16 cellular contexts compared by ENCODE assay signal in genomic region chr12:46892034-46892705, GRCh38.
DNase-seq lines count a peak whose midpoint lies in the region; ATAC-seq and TF ChIP-seq lines count a peak whose summit lies in the region.
"Had no signal": no experiment of that assay in that cellular context is flagged by ENCODE, and none has a peak within 500 bp of the region (broad histone marks: within the 10 kb centered on the region; RNA-seq: fewer than 3 reads in every experiment).

No MANE protein-coding gene starts in this region.

- H4K20me1 ChIP-seq in SK-N-SH (ENCODE audit: insufficient read depth): no peaks in the 10 kb centered on the region

- no peak for ATAC-seq in activated CD8-positive, alpha-beta T cell treated with anti-CD3 and anti-CD28 coated beads, Interleukin-2, amount 10 ng/mL, durations not matched to agents 7 days and 5 days
- ATAC-seq in WTC11: no peak; the same call in 1 of the 2 replicates
- ATAC-seq: K562 had no signal

- TF ChIP-seq CTCF in C4-2B (conservative IDR thresholded peaks at IDR 0.05) (no peak), SK-N-SH (IDR thresholded peaks at IDR 0.05) (no peak), osteocyte (IDR thresholded peaks at IDR 0.05) (no peak), WTC11 (IDR thresholded peaks at IDR 0.05) (no peak)

- DNase-seq in SK-N-SH (no peak), islet precursor cell (peak; percentile 51), osteocyte (ENCODE audit: extremely low spot score, unreplicated experiment) (no peak), WTC11 (ENCODE audit: low spot score) (no peak), A172 (ENCODE audit: low spot score) (no peak), cerebellar cortex (ENCODE audit: low spot score) (no peak)
- no peak for DNase-seq in activated CD8-positive, alpha-beta T cell treated with anti-CD3 and anti-CD28 coated beads, Interleukin-2, amount 10 ng/mL, durations not matched to agents 7 days and 5 days
- DNase-seq: H7, NCI-H187 treated with DMSO at 0.1 percent for 48 hours, NCI-H2107, NCI-H510A, PC-9 had no signal

- H3K9me3 ChIP-seq in SK-N-SH: no peaks in the 10 kb centered on the region
- H3K9me3 ChIP-seq: MG63 had no signal

- POLR2A ChIA-PET in SK-N-SH (lab: Yijun Ruan, JAX) (no interaction called here), WTC11 (lab: Charles Lee) (interaction anchor here (0.5 kb wide), 1 partner anchor 490 kb away, joined by 4 read pairs; no protein-coding TSS in a partner anchor)
- POLR2A ChIA-PET in activated CD8-positive, alpha-beta T cell treated with anti-CD3 and anti-CD28 coated beads, Interleukin-2, amount 10 ng/mL, durations not matched to agents 7 days and 5 days (lab: Charles Lee): no interaction called here

- H3K27me3 Mint-ChIP-seq in osteocyte (ENCODE audit: unreplicated experiment): no peaks in the 10 kb centered on the region
- H3K27me3 Mint-ChIP-seq in activated CD8-positive, alpha-beta T cell treated with anti-CD3 and anti-CD28 coated beads, Interleukin-2, amount 10 ng/mL, durations not matched to agents 7 days and 5 days (ENCODE audit: low read depth): peaks cover 2% of the 10 kb centered on the region
- no peaks in the 10 kb centered on the region for H3K27me3 Mint-ChIP-seq in WTC11 (ENCODE audit: low read depth)

- 39% methylated on average over 11 of the region's 11 CpGs for WGBS in SK-N-SH (ENCODE audit: low lambda C conversion rate)

- no peak overlapping the region for H3K9ac ChIP-seq in SK-N-SH

- CTCF ChIA-PET in SK-N-SH (lab: Yijun Ruan, JAX): no interaction called here
- CTCF ChIA-PET in activated CD8-positive, alpha-beta T cell treated with anti-CD3 and anti-CD28 coated beads, Interleukin-2, amount 10 ng/mL, durations not matched to agents 7 days and 5 days (lab: Charles Lee): interaction anchor here (0.6 kb wide), 1 partner anchor 32 kb away, joined by 3 read pairs; no protein-coding TSS in a partner anchor
- CTCF ChIA-PET in WTC11 (lab: Charles Lee): interaction anchor here (1.2 kb wide), 1 partner anchor 92 kb away, joined by 4 read pairs; no protein-coding TSS in a partner anchor

- H2AFZ ChIP-seq in SK-N-SH (ENCODE audit: low read depth): peak overlapping the region; percentile 65; the same call in 1 of the 2 replicates
- H2AFZ ChIP-seq: PC-9 had no signal

- H3K36me3 Mint-ChIP-seq in osteocyte (ENCODE audit: unreplicated experiment) (no peaks in the 10 kb centered on the region), WTC11 (no peaks in the 10 kb centered on the region)
- no peaks in the 10 kb centered on the region for H3K36me3 Mint-ChIP-seq in activated CD8-positive, alpha-beta T cell treated with anti-CD3 and anti-CD28 coated beads, Interleukin-2, amount 10 ng/mL, durations not matched to agents 7 days and 5 days (ENCODE audit: low read depth)
- H3K36me3 Mint-ChIP-seq: CD14-positive monocyte had no signal

- no peaks in the 10 kb centered on the region for H3K79me2 ChIP-seq in SK-N-SH (ENCODE audit: insufficient read depth)

- H3K27ac ChIP-seq in C4-2B (peak overlapping the region; percentile 4; the same call in 1 of the 2 replicates), SK-N-SH (ENCODE audit: low read depth in 2 of 2, low read length in 1 of 2) (peak overlapping the region; percentile 7 to 71; a peak in 1 of 4 replicates)
- H3K27ac ChIP-seq: PC-9 had no signal

- H3K4me2 ChIP-seq in SK-N-SH: no peak overlapping the region
- H3K4me2 ChIP-seq: PC-9 had no signal

- peaks cover 8% of the 10 kb centered on the region for H3F3A ChIP-seq in SK-N-SH (replicated peaks; ENCODE audit: insufficient read depth)

- no peak for TF ChIP-seq RAD21 in SK-N-SH (IDR thresholded peaks at IDR 0.05; ENCODE audit: low read length)

- H3K36me3 ChIP-seq in SK-N-SH (replicated peaks in 1 of 2; ENCODE audit: control insufficient read depth in 1 of 2, insufficient read depth in 2 of 2, low read length in 1 of 2): no peaks in the 10 kb centered on the region

- no peak for TF ChIP-seq EP300 in SK-N-SH (IDR thresholded peaks at IDR 0.05; ENCODE audit: borderline replicate concordance in 1 of 2, low read depth in 1 of 2, low read length in 1 of 2)

- H3K4me3 ChIP-seq in SK-N-SH (ENCODE audit: low read depth in 2 of 2, low read length in 1 of 2): no peak overlapping the region
- H3K4me3 ChIP-seq: K562, MG63, PC-9 had no signal

- H3K9me3 Mint-ChIP-seq in osteocyte (ENCODE audit: unreplicated experiment) (peaks cover 5% of the 10 kb centered on the region), WTC11 (peaks cover 5% of the 10 kb centered on the region)
- peaks cover 7% of the 10 kb centered on the region for H3K9me3 Mint-ChIP-seq in activated CD8-positive, alpha-beta T cell treated with anti-CD3 and anti-CD28 coated beads, Interleukin-2, amount 10 ng/mL, durations not matched to agents 7 days and 5 days (ENCODE audit: insufficient read depth)

- no peaks in the 10 kb centered on the region for H3K27me3 ChIP-seq in SK-N-SH (ENCODE audit: insufficient read depth)
- H3K27me3 ChIP-seq: MG63 had no signal

- H3K4me3 Mint-ChIP-seq in osteocyte (ENCODE audit: unreplicated experiment): no peak overlapping the region
- H3K4me3 Mint-ChIP-seq in activated CD8-positive, alpha-beta T cell treated with anti-CD3 and anti-CD28 coated beads, Interleukin-2, amount 10 ng/mL, durations not matched to agents 7 days and 5 days: no peak overlapping the region
- H3K4me3 Mint-ChIP-seq in WTC11: no peak overlapping the region
- H3K4me3 Mint-ChIP-seq: CD14-positive monocyte had no signal

- H3K9me2 ChIP-seq in SK-N-SH: no peaks in the 10 kb centered on the region

- peaks cover 0 to 17% of the 10 kb centered on the region in 2 experiments; a peak in 3 of 4 replicates for H3K4me1 ChIP-seq in SK-N-SH (ENCODE audit: control insufficient read depth in 1 of 2, insufficient read depth in 2 of 2, low read depth in 1 of 2, low read length in 1 of 2)

- H3K4me1 Mint-ChIP-seq in osteocyte (ENCODE audit: unreplicated experiment) (peaks cover 26% of the 10 kb centered on the region), WTC11 (no peaks in the 10 kb centered on the region)
- no peaks in the 10 kb centered on the region for H3K4me1 Mint-ChIP-seq in activated CD8-positive, alpha-beta T cell treated with anti-CD3 and anti-CD28 coated beads, Interleukin-2, amount 10 ng/mL, durations not matched to agents 7 days and 5 days (ENCODE audit: low read depth)
- H3K4me1 Mint-ChIP-seq: CD14-positive monocyte had no signal

- H3K27ac Mint-ChIP-seq in osteocyte (ENCODE audit: unreplicated experiment) (peak overlapping the region; percentile 54), WTC11 (no peak overlapping the region)
- no peak overlapping the region for H3K27ac Mint-ChIP-seq in activated CD8-positive, alpha-beta T cell treated with anti-CD3 and anti-CD28 coated beads, Interleukin-2, amount 10 ng/mL, durations not matched to agents 7 days and 5 days
- H3K27ac Mint-ChIP-seq: CD14-positive monocyte had no signal

TF ChIP-seq in SK-N-SH, 30 proteins besides CTCF, POLR2A, EP300 and RAD21:
- TF ChIP-seq TCF12 (IDR thresholded peaks at IDR 0.05) (no peak), GATA2 (CRISPR knock-in tag; IDR thresholded peaks at IDR 0.05) (no peak)

TF ChIP-seq in WTC11, 78 proteins besides CTCF, POLR2A, EP300 and RAD21 (continues in another document):
- TF ChIP-seq FOXP1 (CRISPR knock-in tag; IDR thresholded peaks at IDR 0.05; ENCODE audit: borderline replicate concordance) (no peak), AR (CRISPR knock-in tag; IDR thresholded peaks at IDR 0.05) (no peak), SP1 (CRISPR knock-in tag; conservative IDR thresholded peaks at IDR 0.05) (no peak), TEAD1 (CRISPR knock-in tag; IDR thresholded peaks at IDR 0.05) (no peak), TCF7 (CRISPR knock-in tag; IDR thresholded peaks at IDR 0.05; ENCODE audit: low read depth) (no peak), MYBL2 (CRISPR knock-in tag; IDR thresholded peaks at IDR 0.05) (no peak), NR1H2 (CRISPR knock-in tag; IDR thresholded peaks at IDR 0.05) (no peak)
- TF ChIP-seq, protein P1, sequence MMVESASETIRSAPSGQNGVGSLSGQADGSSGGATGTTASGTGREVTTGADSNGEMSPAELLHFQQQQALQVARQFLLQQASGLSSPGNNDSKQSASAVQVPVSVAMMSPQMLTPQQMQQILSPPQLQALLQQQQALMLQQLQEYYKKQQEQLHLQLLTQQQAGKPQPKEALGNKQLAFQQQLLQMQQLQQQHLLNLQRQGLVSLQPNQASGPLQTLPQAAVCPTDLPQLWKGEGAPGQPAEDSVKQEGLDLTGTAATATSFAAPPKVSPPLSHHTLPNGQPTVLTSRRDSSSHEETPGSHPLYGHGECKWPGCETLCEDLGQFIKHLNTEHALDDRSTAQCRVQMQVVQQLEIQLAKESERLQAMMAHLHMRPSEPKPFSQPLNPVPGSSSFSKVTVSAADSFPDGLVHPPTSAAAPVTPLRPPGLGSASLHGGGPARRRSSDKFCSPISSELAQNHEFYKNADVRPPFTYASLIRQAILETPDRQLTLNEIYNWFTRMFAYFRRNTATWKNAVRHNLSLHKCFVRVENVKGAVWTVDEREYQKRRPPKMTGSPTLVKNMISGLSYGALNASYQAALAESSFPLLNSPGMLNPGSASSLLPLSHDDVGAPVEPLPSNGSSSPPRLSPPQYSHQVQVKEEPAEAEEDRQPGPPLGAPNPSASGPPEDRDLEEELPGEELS (CRISPR knock-in tag; IDR thresholded peaks at IDR 0.05): no peak
